In genomic region chr16:28096974-28097373, GRCh38 we compare ENCODE assay signal across 27 cellular contexts. TPM values are rescaled to one million over a fixed set of nuclear protein-coding genes. Genes with fewer than 3 reads are reported as not detected.
DNase-seq lines count a peak whose midpoint lies in the region; ATAC-seq and TF ChIP-seq lines count a peak whose summit lies in the region.
"Had no signal": no experiment of that assay in that cellular context is flagged by ENCODE, and none has a peak within 500 bp of the region (broad histone marks: within the 10 kb centered on the region; RNA-seq: fewer than 3 reads in every experiment).

No MANE protein-coding gene starts in this region.

- H3K27ac ChIP-seq in foreskin keratinocyte, result no peak overlapping the region
- H3K27ac ChIP-seq: ascending aorta, esophagus muscularis mucosa, SJCRH30 had no signal

- no peak overlapping the region for H3K4me3 Mint-ChIP-seq in T-helper 2 cell treated with Interferon-gamma antibody and Interleukin-4, amounts not matched to agents 5 μg/mL and 100 μg/mL, for 36 hours
- no peak overlapping the region for H3K4me3 Mint-ChIP-seq in activated T-helper 17 cell treated with anti-CD3 and anti-CD28 coated beads, Interleukin-2, amount 50 U/mL, for 72 hours
- H3K4me3 Mint-ChIP-seq: activated naive CD4-positive, alpha-beta T cell treated with anti-CD3 and anti-CD28 coated beads for 36 hours; GM23338; T-cell had no signal

- H3K4me1 ChIP-seq in foreskin keratinocyte, result no peaks in the 10 kb centered on the region
- H3K4me1 ChIP-seq: ascending aorta, BE2C, esophagus muscularis mucosa, SJCRH30 had no signal

- no peak for DNase-seq in T-helper 2 cell treated with Interferon-gamma antibody and Interleukin-4, amounts not matched to agents 5 μg/mL and 100 μg/mL, for 36 hours (ENCODE audit: low spot score)
- no peak for DNase-seq in T-helper 2 cell
- DNase-seq in foreskin keratinocyte, result peak in 1 of 2 donors; percentile 13
- DNase-seq in posterior vena cava (ENCODE audit: low spot score), result peak; percentile 76
- no peak for DNase-seq in effector CD4-positive, alpha-beta T cell
- DNase-seq in NCI-H1092 (lab: John Stamatoyannopoulos, UW), result no peak
- DNase-seq: activated naive CD4-positive, alpha-beta T cell treated with anti-CD3 and anti-CD28 coated beads for 36 hours; BE2C; DMS53; mammary epithelial cell; NCI-H1417; SJCRH30; stimulated activated CD4-positive, alpha-beta T cell treated with anti-CD3 and anti-CD28 coated beads, Interleukin-12 subunit alpha, Interleukin-12 subunit beta, amount 100 ng/mL, for 4 hours; stimulated activated CD4-positive, alpha-beta T cell treated with anti-CD3 and anti-CD28 coated beads, Interleukin-4, amount 100 ng/mL, for 4 hours; T-cell; trophoblast cell had no signal

- H3K27me3 ChIP-seq in foreskin keratinocyte, result no peaks in the 10 kb centered on the region
- H3K27me3 ChIP-seq: ascending aorta, BE2C, esophagus muscularis mucosa, SJCRH30 had no signal

- H3K9me3 Mint-ChIP-seq in T-helper 2 cell treated with Interferon-gamma antibody and Interleukin-4, amounts not matched to agents 5 μg/mL and 100 μg/mL, for 36 hours, result no peaks in the 10 kb centered on the region
- no peaks in the 10 kb centered on the region for H3K9me3 Mint-ChIP-seq in activated T-helper 17 cell treated with anti-CD3 and anti-CD28 coated beads, Interleukin-2, amount 50 U/mL, for 72 hours
- H3K9me3 Mint-ChIP-seq: activated naive CD4-positive, alpha-beta T cell treated with anti-CD3 and anti-CD28 coated beads for 36 hours; GM23338; T-cell had no signal

- TF ChIP-seq CTCF in foreskin keratinocyte (conservative IDR thresholded peaks at IDR 0.05), result no peak

- no peaks in the 10 kb centered on the region for H3K4me1 Mint-ChIP-seq in T-helper 2 cell treated with Interferon-gamma antibody and Interleukin-4, amounts not matched to agents 5 μg/mL and 100 μg/mL, for 36 hours (ENCODE audit: low read depth)
- H3K4me1 Mint-ChIP-seq in activated T-helper 17 cell treated with anti-CD3 and anti-CD28 coated beads, Interleukin-2, amount 50 U/mL, for 72 hours, result peaks cover 4% of the 10 kb centered on the region

- peaks cover 31% of the 10 kb centered on the region for H3K36me3 Mint-ChIP-seq in T-helper 2 cell treated with Interferon-gamma antibody and Interleukin-4, amounts not matched to agents 5 μg/mL and 100 μg/mL, for 36 hours (ENCODE audit: low read depth)
- H3K36me3 Mint-ChIP-seq in activated T-helper 17 cell treated with anti-CD3 and anti-CD28 coated beads, Interleukin-2, amount 50 U/mL, for 72 hours (ENCODE audit: low read depth), result peaks cover 80% of the 10 kb centered on the region

- ATAC-seq in activated T-helper 17 cell treated with anti-CD3 and anti-CD28 coated beads, Interleukin-2, amount 50 U/mL, for 72 hours (replicated peaks), result no peak
- peak; percentile 48 for ATAC-seq in foreskin keratinocyte
- no peak for ATAC-seq in HG03565 (IDR thresholded peaks at IDR 0.05; ENCODE audit: unreplicated experiment)
- ATAC-seq: GM23338, Panc1 had no signal

- H3K27ac Mint-ChIP-seq in T-helper 2 cell treated with Interferon-gamma antibody and Interleukin-4, amounts not matched to agents 5 μg/mL and 100 μg/mL, for 36 hours, result peak overlapping the region; percentile 34
- peak overlapping the region; percentile 67 for H3K27ac Mint-ChIP-seq in activated T-helper 17 cell treated with anti-CD3 and anti-CD28 coated beads, Interleukin-2, amount 50 U/mL, for 72 hours
- H3K27ac Mint-ChIP-seq: activated naive CD4-positive, alpha-beta T cell treated with anti-CD3 and anti-CD28 coated beads for 36 hours; GM23338; T-cell had no signal

- no peaks in the 10 kb centered on the region for H3K27me3 Mint-ChIP-seq in T-helper 2 cell treated with Interferon-gamma antibody and Interleukin-4, amounts not matched to agents 5 μg/mL and 100 μg/mL, for 36 hours (ENCODE audit: low read depth)
- no peaks in the 10 kb centered on the region for H3K27me3 Mint-ChIP-seq in activated T-helper 17 cell treated with anti-CD3 and anti-CD28 coated beads, Interleukin-2, amount 50 U/mL, for 72 hours
- H3K27me3 Mint-ChIP-seq: T-cell had no signal

- intact Hi-C loops in posterior vena cava (cut with DNase I), result no loop called here

RNA-seq across cellular contexts. Expression of gene GSG1L, which starts 33.5 kb away (rescaled TPM):
- total RNA-seq in activated T-helper 17 cell treated with anti-CD3 and anti-CD28 coated beads, Interleukin-2, amount 50 U/mL, for 72 hours, result under 1 TPM in 1 of 2 donors, not detected in 1; 0.29 TPM
- total RNA-seq in foreskin keratinocyte (not detected in 2 replicates), posterior vena cava (not detected)
- not detected in 2 replicates for polyA plus RNA-seq in foreskin keratinocyte
- total RNA-seq: A172; activated naive CD4-positive, alpha-beta T cell treated with anti-CD3 and anti-CD28 coated beads for 36 hours; ascending aorta; M059J; mammary epithelial cell; NCI-H460; osteocyte; SJCRH30; T-cell had no signal
- polyA plus RNA-seq: keratinocyte, mammary epithelial cell had no signal
